12 cellular contexts compared by ENCODE assay signal in the genomic region with DNA sequence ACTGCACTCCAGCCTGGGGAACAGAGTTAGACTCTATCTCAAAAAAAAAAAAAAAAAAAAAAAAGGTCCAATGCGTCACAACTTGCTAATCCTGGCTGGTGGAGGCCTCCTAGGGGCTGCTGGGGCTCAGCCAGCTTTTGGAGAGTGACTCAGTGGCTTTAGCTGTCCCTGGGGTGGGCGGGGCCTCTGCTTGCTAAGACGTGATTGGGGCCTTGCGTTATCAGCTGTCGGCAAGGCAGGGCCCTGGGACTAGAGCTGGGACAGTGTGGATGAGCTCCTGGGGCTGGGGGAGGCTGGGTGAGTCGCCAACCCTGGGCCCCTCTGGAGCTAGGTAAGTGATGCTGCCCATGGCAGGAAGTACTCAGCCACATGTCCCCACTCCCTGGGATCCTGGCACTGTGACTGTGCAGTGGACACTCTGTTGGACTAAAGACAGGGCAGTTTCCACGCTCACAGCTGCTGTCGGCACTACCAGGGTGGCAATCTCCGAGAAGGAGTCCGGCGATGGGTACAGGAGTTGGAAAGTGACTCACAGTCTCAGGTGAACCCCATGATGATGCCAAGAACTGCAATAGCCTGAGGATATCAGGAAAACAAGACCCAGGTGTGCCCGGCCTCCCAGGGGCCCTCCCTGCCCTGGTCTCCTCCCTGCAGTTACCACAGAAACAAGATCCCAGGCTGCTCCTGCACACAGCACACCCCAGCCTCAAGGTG. TPM values are rescaled to one million over a fixed set of nuclear protein-coding genes. Genes with fewer than 3 reads are reported as not detected.
A peak's percentile ranks its signal among the peaks of the same experiment; 100 is the strongest.
DNase-seq lines count a peak whose midpoint lies in the region; ATAC-seq and TF ChIP-seq lines count a peak whose summit lies in the region.
"Had no signal": no experiment of that assay in that cellular context is flagged by ENCODE, and none has a peak within 500 bp of the region (broad histone marks: within the 10 kb centered on the region; RNA-seq: fewer than 3 reads in every experiment).

No MANE protein-coding gene starts in this region.

- ATAC-seq in psoas muscle (no peak), HG02973 (IDR thresholded peaks at IDR 0.05; ENCODE audit: unreplicated experiment) (no peak)
- ATAC-seq: activated CD8-positive, alpha-beta T cell treated with anti-CD3 and anti-CD28 coated beads for 36 hours had no signal

- no peak overlapping the region for H3K27ac ChIP-seq in psoas muscle
- H3K27ac ChIP-seq: vagina had no signal

- no peaks in the 10 kb centered on the region for H3K9me3 ChIP-seq in psoas muscle
- H3K9me3 ChIP-seq: vagina had no signal

- WGBS in psoas muscle, 3 donors: 50 to 58% (median 54%) methylated on average over 11 to 12 of the region's 12 CpGs

- TF ChIP-seq CTCF in epithelial cell of esophagus (IDR thresholded peaks at IDR 0.05; ENCODE audit: insufficient read depth, low read depth, low read length, missing control alignments) (no peak), psoas muscle (IDR thresholded peaks at IDR 0.05) (no peak)

- H3K36me3 ChIP-seq in psoas muscle (ENCODE audit: insufficient read depth in 1 of 2, low read depth in 1 of 2): no peaks in the 10 kb centered on the region
- H3K36me3 ChIP-seq: esophagus squamous epithelium, vagina had no signal

- peak overlapping the region; percentile 9 for H3K4me3 ChIP-seq in epithelial cell of esophagus (ENCODE audit: low read length)
- H3K4me3 ChIP-seq in psoas muscle: no peak overlapping the region
- H3K4me3 ChIP-seq: esophagus squamous epithelium, vagina had no signal

- peak; percentile 66 for DNase-seq in GM04504 (ENCODE audit: low read depth)
- DNase-seq in NCI-H460 (ENCODE audit: extremely low read depth, low read depth): peak; percentile 1
- peak; percentile 98 for DNase-seq in epithelial cell of esophagus (ENCODE audit: low read depth)
- DNase-seq in psoas muscle: peak; percentile 36 to 43
- no peak for DNase-seq in DMS53 treated with DMSO at 0.1 percent for 48 hours (lab: John Stamatoyannopoulos, UW; ENCODE audit: unreplicated experiment)
- no peak for DNase-seq in inferior parietal cortex (ENCODE audit: extremely low spot score)
- DNase-seq: activated CD8-positive, alpha-beta T cell treated with anti-CD3 and anti-CD28 coated beads for 36 hours; esophagus squamous epithelium; NCI-H2081 treated with DMSO at 0.1 percent for 48 hours had no signal

- no peaks in the 10 kb centered on the region for H3K4me1 ChIP-seq in psoas muscle
- H3K4me1 ChIP-seq: vagina had no signal

- intact Hi-C loops in psoas muscle (cut with DNase I): no loop called here

- no peaks in the 10 kb centered on the region for H3K27me3 ChIP-seq in psoas muscle (ENCODE audit: insufficient read depth in 3 of 3, low read length in 2 of 3)
- H3K27me3 ChIP-seq: vagina had no signal

RNA-seq across cellular contexts. Expression of a gene that starts 32.2 kb away (rescaled TPM):
- total RNA-seq in NCI-H460 (2014; rRNA removed; shearing (Covaris generic)): not detected in 2 replicates
- not detected in 2 replicates for polyA plus RNA-seq in NCI-H460 (2014; cell fraction: nucleus; rRNA removed)
- 1 to 10 TPM in 2 of 4 donors, under 1 TPM in 2; 0.27 to 3.7 (median 0.86) TPM for total RNA-seq in psoas muscle
- 1 to 10 TPM; 1.4 to 4.5 (median 2.0) TPM for polyA plus RNA-seq in psoas muscle
- total RNA-seq: activated CD8-positive, alpha-beta T cell treated with anti-CD3 and anti-CD28 coated beads for 36 hours; SK-MEL-5 had no signal

Comparison
In these comparisons a context has a peak if more than half of its experiments do, and no peak if none do; other contexts are left out.
1. DNase-seq: peak in GM04504 (single experiment), NCI-H460 (single experiment), epithelial cell of esophagus (single experiment) and psoas muscle (2 of 2); none in DMS53 treated with DMSO at 0.1 percent for 48 hours (single experiment) and inferior parietal cortex (single experiment).